ENCODE assay signal across 19 cellular contexts in genomic region chr22:48884786-48885185, GRCh38.
"Had no signal": no experiment of that assay in that cellular context is flagged by ENCODE, and none has a peak within 500 bp of the region (broad histone marks: within the 10 kb centered on the region; RNA-seq: fewer than 3 reads in every experiment).

No MANE protein-coding gene starts in this region.

- H3K36me3 Mint-ChIP-seq: activated naive CD8-positive, alpha-beta T cell treated with anti-CD3 and anti-CD28 coated beads for 36 hours; brain; immature natural killer cell; naive thymus-derived CD4-positive, alpha-beta T cell had no signal

- H3K9me3 Mint-ChIP-seq: activated naive CD8-positive, alpha-beta T cell treated with anti-CD3 and anti-CD28 coated beads for 36 hours; activated T-cell treated with anti-CD3 and anti-CD28 coated beads, Interleukin-2, amount 50 U/mL, for 4 hours; brain; central memory CD8-positive, alpha-beta T cell; effector memory CD8-positive, alpha-beta T cell; immature natural killer cell; naive thymus-derived CD4-positive, alpha-beta T cell; stimulated activated naive CD8-positive, alpha-beta T cell treated with anti-CD3 and anti-CD28 coated beads, Interleukin-15, amount 100 ng/mL, for 72 hours had no signal

- H3K4me1 Mint-ChIP-seq: activated naive CD8-positive, alpha-beta T cell treated with anti-CD3 and anti-CD28 coated beads for 36 hours; central memory CD8-positive, alpha-beta T cell; immature natural killer cell; naive thymus-derived CD4-positive, alpha-beta T cell; stimulated activated naive CD8-positive, alpha-beta T cell treated with anti-CD3 and anti-CD28 coated beads, Interleukin-15, amount 100 ng/mL, for 72 hours had no signal

- H3K4me3 ChIP-seq: mucosa of descending colon, SK-N-MC, thoracic aorta had no signal

- H3K27me3 Mint-ChIP-seq: central memory CD8-positive, alpha-beta T cell; stimulated activated naive CD8-positive, alpha-beta T cell treated with anti-CD3 and anti-CD28 coated beads, Interleukin-15, amount 100 ng/mL, for 72 hours had no signal

- ATAC-seq: activated CD4-positive, CD25-positive, alpha-beta regulatory T cell treated with anti-CD3 and anti-CD28 coated beads, Interleukin-2, amount 50 U/mL, for 24 hours; activated T-cell treated with anti-CD3 and anti-CD28 coated beads, Interleukin-2, amount 50 U/mL, for 4 hours; effector memory CD8-positive, alpha-beta T cell; mucosa of descending colon; naive thymus-derived CD4-positive, alpha-beta T cell; stimulated activated naive CD8-positive, alpha-beta T cell treated with anti-CD3 and anti-CD28 coated beads, Interleukin-15, amount 100 ng/mL, for 72 hours had no signal

- H3K4me3 Mint-ChIP-seq: activated naive CD8-positive, alpha-beta T cell treated with anti-CD3 and anti-CD28 coated beads for 36 hours; activated T-cell treated with anti-CD3 and anti-CD28 coated beads, Interleukin-2, amount 50 U/mL, for 4 hours; brain; central memory CD8-positive, alpha-beta T cell; effector memory CD8-positive, alpha-beta T cell; immature natural killer cell; naive thymus-derived CD4-positive, alpha-beta T cell; stimulated activated naive CD8-positive, alpha-beta T cell treated with anti-CD3 and anti-CD28 coated beads, Interleukin-15, amount 100 ng/mL, for 72 hours had no signal

- H3K27ac ChIP-seq: epithelial cell of prostate, neutrophil, SK-N-MC, thoracic aorta had no signal

- H3K27me3 ChIP-seq: neutrophil had no signal

- H3K27ac Mint-ChIP-seq: activated naive CD8-positive, alpha-beta T cell treated with anti-CD3 and anti-CD28 coated beads for 36 hours; brain; effector memory CD8-positive, alpha-beta T cell; immature natural killer cell; naive thymus-derived CD4-positive, alpha-beta T cell; stimulated activated naive CD8-positive, alpha-beta T cell treated with anti-CD3 and anti-CD28 coated beads, Interleukin-15, amount 100 ng/mL, for 72 hours had no signal

- H3K36me3 ChIP-seq: neutrophil, thoracic aorta had no signal

- H3K9me3 ChIP-seq: mucosa of descending colon, neutrophil, thoracic aorta had no signal

- DNase-seq: activated gamma-delta T cell; activated naive CD8-positive, alpha-beta T cell treated with anti-CD3 and anti-CD28 coated beads for 36 hours; activated T-cell treated with anti-CD3 and anti-CD28 coated beads, Interleukin-2, amount 50 U/mL, for 4 hours; amygdala; dermis blood vessel endothelial cell; effector memory CD8-positive, alpha-beta T cell; foreskin melanocyte; immature natural killer cell; mucosa of descending colon; naive thymus-derived CD4-positive, alpha-beta T cell; small intestine; stimulated activated naive CD8-positive, alpha-beta T cell treated with anti-CD3 and anti-CD28 coated beads, Interleukin-15, amount 100 ng/mL, for 72 hours had no signal
